22 cellular contexts compared by ENCODE assay signal in genomic region chr3:135629696-135630408, GRCh38.
"Had no signal": no experiment of that assay in that cellular context is flagged by ENCODE, and none has a peak within 500 bp of the region (broad histone marks: within the 10 kb centered on the region; RNA-seq: fewer than 3 reads in every experiment).

No MANE protein-coding gene starts in this region.

- H3K9me3 Mint-ChIP-seq: stimulated activated effector memory CD8-positive, alpha-beta T cell treated with anti-CD3 and anti-CD28 coated beads, Interleukin-12 subunit alpha, Interleukin-12 subunit beta, amount 100 ng/mL, for 72 hours; type B pancreatic cell had no signal

- H3K27me3 Mint-ChIP-seq: natural killer cell treated with Interleukin-12 subunit alpha and Interleukin-12 subunit beta and Interleukin-15 and Interleukin-18, amount 100 ng/mL, for 72 hours had no signal

- H3K4me1 Mint-ChIP-seq: stimulated activated effector memory CD8-positive, alpha-beta T cell treated with anti-CD3 and anti-CD28 coated beads, Interleukin-12 subunit alpha, Interleukin-12 subunit beta, amount 100 ng/mL, for 72 hours had no signal

- H3K36me3 ChIP-seq: colonic mucosa, gastrocnemius medialis, heart right ventricle, left ventricle myocardium inferior, prostate gland, right lobe of liver, suprapubic skin, thyroid gland had no signal

- H3K4me3 ChIP-seq: colonic mucosa, gastrocnemius medialis, heart right ventricle, left ventricle myocardium inferior, lung, prostate gland, right lobe of liver, suprapubic skin, thyroid gland had no signal

- H3K27me3 ChIP-seq: colonic mucosa, gastrocnemius medialis, right lobe of liver, suprapubic skin, thyroid gland had no signal

- H3K36me3 Mint-ChIP-seq: natural killer cell treated with Interleukin-12 subunit alpha and Interleukin-12 subunit beta and Interleukin-15 and Interleukin-18, amount 100 ng/mL, for 72 hours; stimulated activated effector memory CD8-positive, alpha-beta T cell treated with anti-CD3 and anti-CD28 coated beads, Interleukin-12 subunit alpha, Interleukin-12 subunit beta, amount 100 ng/mL, for 72 hours; type B pancreatic cell had no signal

- DNase-seq: colonic mucosa; dermis blood vessel endothelial cell; effector CD8-positive, alpha-beta T cell; gastrocnemius medialis; heart right ventricle; islet precursor cell; left ventricle myocardium inferior; mesenchymal stem cell; midbrain; right lobe of liver; stimulated activated CD4-positive, alpha-beta T cell treated with anti-CD3 and anti-CD28 coated beads, Interleukin-4, amount 100 ng/mL, for 1 hour; stimulated activated CD8-positive, alpha-beta memory T cell treated with anti-CD3 and anti-CD28 coated beads, Interleukin-4, amount 100 ng/mL, for 48 hours; stimulated activated naive CD8-positive, alpha-beta T cell treated with anti-CD3 and anti-CD28 coated beads, Interleukin-15, Interleukin-2, amounts not matched to agents 100 U/mL and 50 U/mL, for 24 hours; thyroid gland had no signal

- H3K27ac ChIP-seq: colonic mucosa, gastrocnemius medialis, heart right ventricle, left ventricle myocardium inferior, parathyroid adenoma, prostate gland, right lobe of liver, suprapubic skin, thyroid gland had no signal

- ATAC-seq: esophagus mucosa; gastrocnemius medialis; heart right ventricle; natural killer cell treated with Interleukin-12 subunit alpha and Interleukin-12 subunit beta and Interleukin-15 and Interleukin-18, amount 100 ng/mL, for 72 hours; right lobe of liver; stimulated activated effector memory CD8-positive, alpha-beta T cell treated with anti-CD3 and anti-CD28 coated beads, Interleukin-12 subunit alpha, Interleukin-12 subunit beta, amount 100 ng/mL, for 72 hours; stimulated activated naive CD8-positive, alpha-beta T cell treated with anti-CD3 and anti-CD28 coated beads, Interleukin-15, Interleukin-2, amounts not matched to agents 100 U/mL and 50 U/mL, for 24 hours had no signal

- H3K4me3 Mint-ChIP-seq: natural killer cell treated with Interleukin-12 subunit alpha and Interleukin-12 subunit beta and Interleukin-15 and Interleukin-18, amount 100 ng/mL, for 72 hours; stimulated activated effector memory CD8-positive, alpha-beta T cell treated with anti-CD3 and anti-CD28 coated beads, Interleukin-12 subunit alpha, Interleukin-12 subunit beta, amount 100 ng/mL, for 72 hours; type B pancreatic cell had no signal

- H3K27ac Mint-ChIP-seq: natural killer cell treated with Interleukin-12 subunit alpha and Interleukin-12 subunit beta and Interleukin-15 and Interleukin-18, amount 100 ng/mL, for 72 hours; stimulated activated effector memory CD8-positive, alpha-beta T cell treated with anti-CD3 and anti-CD28 coated beads, Interleukin-12 subunit alpha, Interleukin-12 subunit beta, amount 100 ng/mL, for 72 hours; type B pancreatic cell had no signal

- H3K4me1 ChIP-seq: colonic mucosa, gastrocnemius medialis, heart right ventricle, left ventricle myocardium inferior, parathyroid adenoma, prostate gland, right lobe of liver, suprapubic skin had no signal

- H3K9me3 ChIP-seq: colonic mucosa, gastrocnemius medialis, heart right ventricle, left ventricle myocardium inferior, prostate gland, right lobe of liver, suprapubic skin, thyroid gland had no signal
